In genomic region chr1:150311762-150312161, GRCh38 we compare ENCODE assay signal across 22 cellular contexts.
"Had no signal": no experiment of that assay in that cellular context is flagged by ENCODE, and none has a peak within 500 bp of the region (broad histone marks: within the 10 kb centered on the region; RNA-seq: fewer than 3 reads in every experiment).

No MANE protein-coding gene starts in this region.

- H3K4me3 ChIP-seq: Peyer's patch, SJSA1 had no signal

- DNase-seq: activated B cell treated with CpG ODN at 0.5 μM for 24 hours; activated CD4-positive, alpha-beta memory T cell treated with anti-CD3 and anti-CD28 coated beads for 36 hours; activated CD4-positive, alpha-beta T cell treated with anti-CD3 and anti-CD28 coated beads, Interleukin-2, amount 10 ng/mL, durations not matched to agents 7 days and 5 days; activated CD8-positive, alpha-beta memory T cell treated with anti-CD3 and anti-CD28 coated beads for 24 hours; activated gamma-delta T cell; activated naive CD4-positive, alpha-beta T cell treated with anti-CD3 and anti-CD28 coated beads for 36 hours; activated T-cell treated with anti-CD3 and anti-CD28 coated beads, Interleukin-2, amount 50 U/mL, for 48 hours; amygdala; cerebellar nuclear complex; Kasumi-1; KBM-7; NCI-H1092; NCI-H1417; NCI-H1930; NCI-H345; NCI-H510A; NCI-H774; NK-92 treated with Interleukin-12 subunit alpha and Interleukin-12 subunit beta, amount 100 ng/mL, for 24 hours; Peyer's patch; Right ventricle myocardium superior had no signal

- H3K27ac ChIP-seq: Peyer's patch, RWPE1, SJSA1 had no signal

- H3K9me3 ChIP-seq: Peyer's patch, SJSA1 had no signal

- H3K27me3 ChIP-seq: Peyer's patch, SJSA1 had no signal
